ENCODE assay signal across 10 cellular contexts in genomic region chr3:193842029-193842782, GRCh38.
DNase-seq lines count a peak whose midpoint lies in the region; ATAC-seq, FAIRE-seq and TF ChIP-seq lines count a peak whose summit lies in the region.
"Had no signal": no experiment of that assay in that cellular context is flagged by ENCODE, and none has a peak within 500 bp of the region (broad histone marks: within the 10 kb centered on the region; RNA-seq: fewer than 3 reads in every experiment).

No MANE protein-coding gene starts in this region.

- H3K9me3 ChIP-seq in K562 (replicated peaks; ENCODE audit: control insufficient read depth, insufficient read depth, low read depth, low read length) (peaks cover 13% of the 10 kb centered on the region), thoracic aorta (no peaks in the 10 kb centered on the region), vagina (no peaks in the 10 kb centered on the region)

- peaks cover 33% of the 10 kb centered on the region for H3K27me3 Mint-ChIP-seq in activated naive CD8-positive, alpha-beta T cell treated with anti-CD3 and anti-CD28 coated beads, Interleukin-2, amount 50 U/mL, for 24 hours

- POLR2A ChIA-PET in K562 (lab: Yijun Ruan, JAX) = interaction anchor here (0.7 to 3.7 kb wide), 7 partner anchors 11 to 299 kb away, joined by 3 to 15 read pairs (median 6); partner anchors contain the start of gene HES1

- H3K4me1 Mint-ChIP-seq in activated naive CD8-positive, alpha-beta T cell treated with anti-CD3 and anti-CD28 coated beads, Interleukin-2, amount 50 U/mL, for 24 hours = peaks cover 4% of the 10 kb centered on the region

- H3K4me3 ChIP-seq in K562 (peak overlapping the region; percentile 22), thoracic aorta (peak overlapping the region; percentile 13), vagina (no peak overlapping the region)

- no peak for TF ChIP-seq EP300 in K562 (IDR thresholded peaks at IDR 0.05; ENCODE audit: low read length)

- no peaks in the 10 kb centered on the region for H3K9me3 Mint-ChIP-seq in activated naive CD8-positive, alpha-beta T cell treated with anti-CD3 and anti-CD28 coated beads, Interleukin-2, amount 50 U/mL, for 24 hours
- H3K9me3 Mint-ChIP-seq: activated naive CD4-positive, alpha-beta T cell treated with anti-CD3 and anti-CD28 coated beads, Interleukin-2, amount 50 U/mL, for 72 hours had no signal

- peak; percentile 56 for FAIRE-seq in K562 (lab: Jason Lieb, UNC)
- FAIRE-seq: HepG2 had no signal

- H3K27me3 ChIP-seq in K562 (ENCODE audit: control insufficient read depth in 2 of 2, insufficient read depth in 2 of 2, low read length in 2 of 2) (no peaks in the 10 kb centered on the region), thoracic aorta (replicated peaks; ENCODE audit: insufficient read depth) (no peaks in the 10 kb centered on the region), vagina (no peaks in the 10 kb centered on the region)

- TF ChIP-seq POLR2A in K562 (conservative IDR thresholded peaks at IDR 0.05) (peak; percentile 39), vagina (IDR thresholded peaks at IDR 0.05) (no peak)

- TF ChIP-seq CTCF in K562 (IDR thresholded peaks at IDR 0.05 in 2 of 3, conservative IDR thresholded peaks at IDR 0.05 in 1 of 3; ENCODE audit: insufficient read depth in 2 of 3, low read depth in 1 of 3, low read length in 3 of 3) (peak in 1 of 3 experiments; percentile 7; a peak in 1 of 6 replicates), thoracic aorta (IDR thresholded peaks at IDR 0.05) (no peak), vagina (IDR thresholded peaks at IDR 0.05) (no peak)

- H3K9ac ChIP-seq in K562 (ENCODE audit: insufficient read depth in 1 of 2, low read depth in 2 of 2, low read length in 2 of 2) = peak overlapping the region; percentile 80 to 89

- H3K36me3 ChIP-seq in K562 (ENCODE audit: control insufficient read depth, insufficient read depth, low read length) (peaks cover 5% of the 10 kb centered on the region; the same call in 2 of the 3 replicates), thoracic aorta (no peaks in the 10 kb centered on the region), vagina (no peaks in the 10 kb centered on the region)

- no peak overlapping the region for H3K4me3 Mint-ChIP-seq in activated naive CD8-positive, alpha-beta T cell treated with anti-CD3 and anti-CD28 coated beads, Interleukin-2, amount 50 U/mL, for 24 hours

- H3K4me1 ChIP-seq in K562 (replicated peaks in 1 of 2; ENCODE audit: control insufficient read depth in 2 of 2, insufficient read depth in 2 of 2, low read length in 2 of 2) = peaks cover 23 to 60% of the 10 kb centered on the region in 2 experiments
- H3K4me1 ChIP-seq in thoracic aorta (ENCODE audit: control insufficient read depth in 1 of 2, low read depth in 2 of 2) = no peaks in the 10 kb centered on the region
- peaks cover 11% of the 10 kb centered on the region for H3K4me1 ChIP-seq in vagina

- H3K27ac ChIP-seq in K562 (ENCODE audit: extremely low read depth, low read depth, low read length) (peak overlapping the region; percentile 95), thoracic aorta (no peak overlapping the region), vagina (no peak overlapping the region)

- H2AFZ ChIP-seq in K562 (ENCODE audit: low read depth, low read length) = peak overlapping the region; percentile 94

- 8% methylated on average over 16 of the region's 16 CpGs for WGBS in K562 (ENCODE audit: insufficient coverage, low coverage, missing lambda C conversion rate)

- CTCF ChIA-PET in K562 (lab: Yijun Ruan, JAX; ENCODE audit: low intra/inter-chr PET ratio) = no interaction called here

- peak overlapping the region; percentile 89 for H3K4me2 ChIP-seq in K562 (ENCODE audit: insufficient read depth, low read length)

- TF ChIP-seq RAD21 in K562 (CRISPR knock-in tag; conservative IDR thresholded peaks at IDR 0.05 in 1 of 2, IDR thresholded peaks at IDR 0.05 in 1 of 2) = no peak; a peak in 1 of 4 replicates

- peaks cover 7% of the 10 kb centered on the region; the same call in 2 of the 3 replicates for H3K79me2 ChIP-seq in K562 (ENCODE audit: control insufficient read depth, insufficient read depth, low read length)

- intact Hi-C loops in K562 (cut with micrococcal nuclease) = loop anchor here (2.0 to 5.0 kb wide), 2 partner anchors 45 to 293 kb away; no protein-coding TSS in a partner anchor
- intact Hi-C loops in vagina (cut with DNase I) = no loop called here

- BruUV-seq in K562 (replicated peaks; lab: Mats Ljungman, UMichigan) = no TSS peak

- no peaks in the 10 kb centered on the region for H3K9me1 ChIP-seq in K562 (ENCODE audit: control insufficient read depth, insufficient read depth, low read length)

- DNase-seq in K562 (ENCODE audit: extremely low read depth in 1 of 4, low spot score in 3 of 4) = peak in 3 of 4 experiments; percentile 37 to 71 (median 42)
- no peak for DNase-seq in thoracic aorta (ENCODE audit: low spot score)
- DNase-seq in NCI-H1436 treated with DMSO at 0.1 percent for 48 hours (lab: John Stamatoyannopoulos, UW) = no peak
- no peak for DNase-seq in activated naive CD8-positive, alpha-beta T cell treated with anti-CD3 and anti-CD28 coated beads, Interleukin-2, amount 50 U/mL, for 24 hours
- no peak for DNase-seq in vagina (ENCODE audit: extremely low spot score in 2 of 2)
- DNase-seq in SK-N-DZ (ENCODE audit: low spot score) = no peak

- H3K36me3 Mint-ChIP-seq in activated naive CD8-positive, alpha-beta T cell treated with anti-CD3 and anti-CD28 coated beads, Interleukin-2, amount 50 U/mL, for 24 hours (ENCODE audit: low read depth) = no peaks in the 10 kb centered on the region
- H3K36me3 Mint-ChIP-seq: activated naive CD4-positive, alpha-beta T cell treated with anti-CD3 and anti-CD28 coated beads, Interleukin-2, amount 50 U/mL, for 72 hours had no signal

- ATAC-seq in GM19351 (IDR thresholded peaks at IDR 0.05; ENCODE audit: unreplicated experiment) = peak; percentile 85
- ATAC-seq in HG03280 (IDR thresholded peaks at IDR 0.05; ENCODE audit: unreplicated experiment) = peak; percentile 78
- peak; percentile 49 for ATAC-seq in K562
- no peak for ATAC-seq in thoracic aorta (ENCODE audit: insufficient number of reproducible peaks, low FRiP score, low read depth)
- no peak for ATAC-seq in activated naive CD8-positive, alpha-beta T cell treated with anti-CD3 and anti-CD28 coated beads, Interleukin-2, amount 50 U/mL, for 24 hours
- ATAC-seq: activated naive CD4-positive, alpha-beta T cell treated with anti-CD3 and anti-CD28 coated beads, Interleukin-2, amount 50 U/mL, for 72 hours; HepG2 had no signal

- in situ Hi-C loops in K562 (cut with MboI) = no loop called here

- H4K20me1 ChIP-seq in K562 (replicated peaks; ENCODE audit: control insufficient read depth, insufficient read depth, low read length) = no peaks in the 10 kb centered on the region

- no peak overlapping the region for H3K27ac Mint-ChIP-seq in activated naive CD8-positive, alpha-beta T cell treated with anti-CD3 and anti-CD28 coated beads, Interleukin-2, amount 50 U/mL, for 24 hours
- H3K27ac Mint-ChIP-seq: activated naive CD4-positive, alpha-beta T cell treated with anti-CD3 and anti-CD28 coated beads, Interleukin-2, amount 50 U/mL, for 72 hours had no signal

TF ChIP-seq in K562, 482 proteins besides CTCF, POLR2A, EP300 and RAD21 (continues in another document):
- TF ChIP-seq JUN (IDR thresholded peaks at IDR 0.05; ENCODE audit: borderline replicate concordance, low read depth, low read length) (no peak), JUN (CRISPR knock-in tag; IDR thresholded peaks at IDR 0.05; ENCODE audit: borderline replicate concordance) (0 out of 2 replicates have a peak, but pooled peaks have one; percentile 21), DLX4 (CRISPR knock-in tag; IDR thresholded peaks at IDR 0.05) (no peak), NR3C1 (CRISPR knock-in tag; IDR thresholded peaks at IDR 0.05) (no peak), SREBF2 (CRISPR knock-in tag; IDR thresholded peaks at IDR 0.05) (no peak), FOXK1 (CRISPR knock-in tag; IDR thresholded peaks at IDR 0.05; ENCODE audit: borderline replicate concordance) (no peak), C11orf30 (IDR thresholded peaks at IDR 0.05; ENCODE audit: low read depth) (no peak), CBFA2T3 (IDR thresholded peaks at IDR 0.05) (no peak), RBM17 (IDR thresholded peaks at IDR 0.05; ENCODE audit: borderline replicate concordance, low read depth, low read length) (no peak), MTF1 (CRISPR knock-in tag; IDR thresholded peaks at IDR 0.05; ENCODE audit: borderline replicate concordance) (no peak), ARNT (IDR thresholded peaks at IDR 0.05) (no peak), TEAD2 (tag; IDR thresholded peaks at IDR 0.05) (no peak), CTBP1 (IDR thresholded peaks at IDR 0.05; ENCODE audit: borderline replicate concordance) (0 out of 2 replicates have a peak, but pooled peaks have one; percentile 10), ZNF408 (CRISPR knock-in tag; IDR thresholded peaks at IDR 0.05; ENCODE audit: low read depth) (no peak), MTA1 (IDR thresholded peaks at IDR 0.05; ENCODE audit: borderline replicate concordance) (no peak), HIVEP1 (CRISPR knock-in tag; IDR thresholded peaks at IDR 0.05) (0 out of 2 replicates have a peak, but pooled peaks have one; percentile 8), XRCC5 (IDR thresholded peaks at IDR 0.05; ENCODE audit: low read depth, low read length) (no peak; the same call in 1 of the 2 replicates), FOXJ2 (tag; IDR thresholded peaks at IDR 0.05) (no peak)

Comparison
In these comparisons a context has a peak if more than half of its experiments do, and no peak if none do; other contexts are left out.
1. ATAC-seq: peak in GM19351 (single experiment), HG03280 (single experiment) and K562 (single experiment); none in thoracic aorta (single experiment) and activated naive CD8-positive, alpha-beta T cell treated with anti-CD3 and anti-CD28 coated beads, Interleukin-2, amount 50 U/mL, for 24 hours (single experiment).
2. DNase-seq: peak in K562 (3 of 4); none in thoracic aorta (single experiment), NCI-H1436 treated with DMSO at 0.1 percent for 48 hours (single experiment), activated naive CD8-positive, alpha-beta T cell treated with anti-CD3 and anti-CD28 coated beads, Interleukin-2, amount 50 U/mL, for 24 hours (single experiment), vagina (0 of 2) and SK-N-DZ (single experiment).
3. H3K4me3 ChIP-seq: peak in K562 (single experiment) and thoracic aorta (single experiment); none in vagina (0 of 2).